Comparison of ENCODE assay signal across 9 cellular contexts in the genomic region with DNA sequence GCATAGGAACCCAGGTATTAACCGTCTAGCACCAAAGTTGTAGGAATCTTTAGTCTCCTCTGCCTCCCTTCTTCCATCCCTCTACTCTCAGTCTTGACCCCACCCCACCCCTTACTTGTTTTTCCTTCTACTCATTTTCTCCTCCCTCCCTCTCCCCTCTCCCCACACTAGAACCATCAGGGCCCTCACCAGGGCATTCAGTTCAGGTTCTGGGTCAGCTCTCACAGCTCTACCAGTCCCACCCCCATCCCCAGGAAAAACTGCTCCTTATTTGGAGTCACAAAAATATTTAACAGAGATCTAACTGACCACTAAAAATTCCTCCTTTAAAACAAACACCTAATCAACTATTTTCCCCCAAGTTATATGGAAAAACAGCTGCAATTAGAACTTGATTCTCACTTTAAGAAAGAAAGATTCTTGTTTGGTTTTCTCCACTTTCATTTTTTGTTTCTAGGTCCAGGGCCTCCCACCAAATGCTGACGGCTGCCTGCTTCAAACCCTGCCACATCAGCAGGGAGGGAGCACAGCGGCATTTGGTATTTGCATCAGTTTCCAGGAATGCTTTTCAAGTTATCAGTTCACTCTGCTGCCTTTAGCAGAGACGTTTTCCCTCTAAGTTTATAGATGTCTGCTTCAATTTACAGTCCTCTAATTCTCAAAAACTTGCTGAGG. TPM values are rescaled to one million over a fixed set of nuclear protein-coding genes. Genes with fewer than 3 reads are reported as not detected.
DNase-seq lines count a peak whose midpoint lies in the region; ATAC-seq and TF ChIP-seq lines count a peak whose summit lies in the region.
"Had no signal": no experiment of that assay in that cellular context is flagged by ENCODE, and none has a peak within 500 bp of the region (broad histone marks: within the 10 kb centered on the region; RNA-seq: fewer than 3 reads in every experiment).

No MANE protein-coding gene starts in this region.

- no peaks in the 10 kb centered on the region for H3K36me3 Mint-ChIP-seq in neural crest cell (ENCODE audit: low read depth)

- peaks cover 47% of the 10 kb centered on the region for H3K4me1 Mint-ChIP-seq in neural crest cell

- no peak for ATAC-seq in GM18861 (IDR thresholded peaks at IDR 0.05; ENCODE audit: unreplicated experiment)
- no peak for ATAC-seq in HG02981 (IDR thresholded peaks at IDR 0.05; ENCODE audit: unreplicated experiment)
- ATAC-seq: K562 had no signal

- peak; percentile 67 for DNase-seq in AG20443 (ENCODE audit: low spot score)
- DNase-seq in HS-5 (ENCODE audit: low read depth), result peak; percentile 22
- DNase-seq in neural crest cell (ENCODE audit: low read depth, low spot score), result no peak
- DNase-seq in NCI-H146 (lab: John Stamatoyannopoulos, UW), result no peak
- DNase-seq in NCI-H2196 treated with DMSO at 0.1 percent for 48 hours (lab: John Stamatoyannopoulos, UW; ENCODE audit: unreplicated experiment), result no peak

- H3K4me3 Mint-ChIP-seq in neural crest cell, result peak overlapping the region; percentile 42

- H3K27ac Mint-ChIP-seq in neural crest cell (ENCODE audit: unreplicated experiment), result peak overlapping the region; percentile 94

- no peaks in the 10 kb centered on the region for H3K9me3 Mint-ChIP-seq in neural crest cell

- H3K27me3 ChIP-seq in ectodermal cell (ENCODE audit: control insufficient read depth, insufficient read depth, low read length, poor library complexity, severe bottlenecking), result no peaks in the 10 kb centered on the region

- peaks cover 23% of the 10 kb centered on the region for H3K4me1 ChIP-seq in ectodermal cell (ENCODE audit: control insufficient read depth, insufficient read depth, low read length)

- H3K4me3 ChIP-seq in ectodermal cell (ENCODE audit: insufficient read depth, low read depth, low read length), result no peak overlapping the region
- H3K4me3 ChIP-seq: K562 had no signal

- 18 to 19% methylated on average over 4 of the region's 4 CpGs for WGBS in ectodermal cell, 2 experiments

- H3K9me3 ChIP-seq in ectodermal cell (ENCODE audit: control insufficient read depth, low read length), result no peaks in the 10 kb centered on the region

- H3K36me3 ChIP-seq in ectodermal cell (ENCODE audit: control insufficient read depth, insufficient read depth, low read length), result no peaks in the 10 kb centered on the region

- TF ChIP-seq CTCF in neural crest cell (conservative IDR thresholded peaks at IDR 0.05), result no peak

- H3K27ac ChIP-seq in ectodermal cell (ENCODE audit: insufficient read depth, low read depth, low read length, poor library complexity, severe bottlenecking), result peak overlapping the region; percentile 79

- H3K27me3 Mint-ChIP-seq in neural crest cell (ENCODE audit: low read depth), result no peaks in the 10 kb centered on the region

RNA-seq across cellular contexts. Expression of a gene that starts 2.8 kb away (rescaled TPM):
- polyA plus RNA-seq in ectodermal cell (2013, experiment 1 of 4), result 160 TPM
- polyA plus RNA-seq in ectodermal cell (2013, experiment 2 of 4), result 155 TPM
- 158 TPM for polyA plus RNA-seq in ectodermal cell (2013, experiment 3 of 4)
- polyA plus RNA-seq in ectodermal cell (2013, experiment 4 of 4), result 189 TPM
- 98.8 and 110 TPM in 2 replicates for total RNA-seq in neural crest cell

Comparison
In these comparisons a context has a peak if more than half of its experiments do, and no peak if none do; other contexts are left out.
1. DNase-seq: peak in AG20443 (single experiment) and HS-5 (single experiment); none in neural crest cell (single experiment), NCI-H146 (single experiment) and NCI-H2196 treated with DMSO at 0.1 percent for 48 hours (single experiment).